25 cellular contexts compared by ENCODE assay signal in the genomic region with DNA sequence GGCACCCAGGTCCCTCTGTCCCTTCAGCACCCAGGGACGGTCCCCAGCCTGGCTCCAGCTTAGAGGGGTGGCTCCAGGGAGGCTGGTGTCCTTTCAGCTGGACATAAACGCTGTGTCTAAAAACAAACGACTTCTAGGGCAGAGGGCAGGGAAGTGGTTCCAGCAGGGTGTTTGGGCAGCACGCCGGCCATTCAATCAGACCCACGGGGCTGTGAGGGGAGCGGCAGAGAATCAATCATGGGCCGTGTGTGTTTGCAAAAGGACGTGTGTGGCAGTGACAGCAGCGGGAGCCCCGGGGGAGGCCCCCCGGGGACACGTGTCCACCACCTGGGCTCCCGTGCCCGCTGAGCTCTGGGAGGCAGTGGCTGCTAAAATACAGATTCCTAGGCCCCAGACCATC.
A peak's percentile ranks its signal among the peaks of the same experiment; 100 is the strongest.
DNase-seq lines count a peak whose midpoint lies in the region; ATAC-seq and TF ChIP-seq lines count a peak whose summit lies in the region.
"Had no signal": no experiment of that assay in that cellular context is flagged by ENCODE, and none has a peak within 500 bp of the region (broad histone marks: within the 10 kb centered on the region; RNA-seq: fewer than 3 reads in every experiment).

No MANE protein-coding gene starts in this region.

- ATAC-seq in HG02870 (IDR thresholded peaks at IDR 0.05; ENCODE audit: unreplicated experiment), result no peak
- no peak for ATAC-seq in HG02623 (IDR thresholded peaks at IDR 0.05; ENCODE audit: unreplicated experiment)
- no peak for ATAC-seq in HG02678 (IDR thresholded peaks at IDR 0.05; ENCODE audit: unreplicated experiment)
- ATAC-seq: naive thymus-derived CD4-positive, alpha-beta T cell; stimulated activated naive CD8-positive, alpha-beta T cell treated with anti-CD3 and anti-CD28 coated beads, Interleukin-15, amount 100 ng/mL, for 72 hours; T-helper 17 cell; upper lobe of right lung had no signal

- TF ChIP-seq CTCF in left ventricle myocardium inferior (IDR thresholded peaks at IDR 0.05; ENCODE audit: borderline replicate concordance), result no peak

- H3K9me3 ChIP-seq in left ventricle myocardium inferior (replicated peaks), result peaks cover 15% of the 10 kb centered on the region
- H3K9me3 ChIP-seq: SJSA1, upper lobe of right lung had no signal

- no peaks in the 10 kb centered on the region for H3K36me3 ChIP-seq in left ventricle myocardium inferior
- H3K36me3 ChIP-seq: brain microvascular endothelial cell, SJSA1, upper lobe of right lung had no signal

- peak overlapping the region; percentile 64 for H3K27ac ChIP-seq in left ventricle myocardium inferior (replicated peaks)
- peak overlapping the region; percentile 57 for H3K27ac ChIP-seq in layer of hippocampus (ENCODE audit: low read depth, low read length)
- H3K27ac ChIP-seq: brain microvascular endothelial cell, C4-2B, hepatocyte, parathyroid adenoma, SJSA1, upper lobe of right lung had no signal

- intact Hi-C loops in left ventricle myocardium inferior (cut with micrococcal nuclease) (no loop called here), cardiac septum (cut with DNase I) (loop anchor here (5.0 kb wide), 1 partner anchor 43 kb away; no protein-coding TSS in a partner anchor), posterior cingulate gyrus (cut with DNase I) (no loop called here)

- H3K4me3 ChIP-seq in left ventricle myocardium inferior, result no peak overlapping the region
- H3K4me3 ChIP-seq: hepatocyte, SJSA1, upper lobe of right lung had no signal

- H3K27me3 ChIP-seq in left ventricle myocardium inferior (ENCODE audit: low read depth), result no peaks in the 10 kb centered on the region
- no peaks in the 10 kb centered on the region for H3K27me3 ChIP-seq in layer of hippocampus (ENCODE audit: control insufficient read depth, insufficient read depth, low read length)
- H3K27me3 ChIP-seq: brain microvascular endothelial cell, hepatocyte, SJSA1, upper lobe of right lung had no signal

- H3K4me1 ChIP-seq in left ventricle myocardium inferior, result peaks cover 46% of the 10 kb centered on the region
- H3K4me1 ChIP-seq: parathyroid adenoma, upper lobe of right lung had no signal

- DNase-seq in left ventricle myocardium inferior, result no peak
- no peak for DNase-seq in cardiac septum (ENCODE audit: low spot score)
- DNase-seq in posterior cingulate gyrus, result peak in 6 of 10 donors; percentile 27 to 92 (median 47)
- no peak for DNase-seq in islet precursor cell
- DNase-seq: activated CD4-positive, alpha-beta T cell treated with anti-CD3 and anti-CD28 coated beads, Interleukin-2, amount 10 ng/mL, durations not matched to agents 7 days and 5 days; activated CD8-positive, alpha-beta memory T cell treated with anti-CD3 and anti-CD28 coated beads, Interleukin-2, amount 50 U/mL, for 4 hours; activated naive CD8-positive, alpha-beta T cell treated with anti-CD3 and anti-CD28 coated beads, Interleukin-2, amount 10 ng/mL, durations not matched to agents 7 days and 5 days; brain microvascular endothelial cell; dermis blood vessel endothelial cell; MM.1S; naive thymus-derived CD4-positive, alpha-beta T cell; NCI-H187; NCI-H774; stimulated activated CD4-positive, alpha-beta T cell treated with anti-CD3 and anti-CD28 coated beads, Interleukin-4, amount 100 ng/mL, for 4 hours; stimulated activated naive CD8-positive, alpha-beta T cell treated with anti-CD3 and anti-CD28 coated beads, Interleukin-15, amount 100 ng/mL, for 72 hours; T-helper 17 cell; upper lobe of right lung had no signal

Comparison
In these comparisons a context has a peak if more than half of its experiments do, and no peak if none do; other contexts are left out.
1. DNase-seq: peak in posterior cingulate gyrus (6 of 10); none in left ventricle myocardium inferior (single experiment), cardiac septum (single experiment) and islet precursor cell (single experiment).